9 cellular contexts compared by ENCODE assay signal in genomic region chr9:109441296-109441695, GRCh38. TPM values are rescaled to one million over a fixed set of nuclear protein-coding genes. Genes with fewer than 3 reads are reported as not detected.
DNase-seq lines count a peak whose midpoint lies in the region; ATAC-seq and TF ChIP-seq lines count a peak whose summit lies in the region.
"Had no signal": no experiment of that assay in that cellular context is flagged by ENCODE, and none has a peak within 500 bp of the region (broad histone marks: within the 10 kb centered on the region; RNA-seq: fewer than 3 reads in every experiment).

No MANE protein-coding gene starts in this region.

- H3K9me2 ChIP-seq in PC-3 (replicated peaks; ENCODE audit: low read length): no peaks in the 10 kb centered on the region

- no TSS peak for BruUV-seq in PC-3 (replicated peaks; lab: Mats Ljungman, UMichigan)

- no peaks in the 10 kb centered on the region for H3K27me3 ChIP-seq in PC-3 (ENCODE audit: low read length)

- H3K4me3 Mint-ChIP-seq in activated CD4-positive, alpha-beta T cell treated with anti-CD3 and anti-CD28 coated beads for 36 hours: no peak overlapping the region
- H3K4me3 Mint-ChIP-seq in type B pancreatic cell: no peak overlapping the region

- ATAC-seq in activated CD4-positive, alpha-beta T cell treated with anti-CD3 and anti-CD28 coated beads for 36 hours: no peak
- peak; percentile 24; the same call in 1 of the 2 replicates for ATAC-seq in PC-3
- ATAC-seq in HG03045 (IDR thresholded peaks at IDR 0.05; ENCODE audit: unreplicated experiment): no peak
- no peak for ATAC-seq in HG02852 (IDR thresholded peaks at IDR 0.05; ENCODE audit: unreplicated experiment)

- no peaks in the 10 kb centered on the region for H3K9me3 ChIP-seq in PC-3 (ENCODE audit: low read length)

- TF ChIP-seq CTCF in PC-3 (conservative IDR thresholded peaks at IDR 0.05; ENCODE audit: low read depth, low read length) (no peak), fibroblast of villous mesenchyme (IDR thresholded peaks at IDR 0.05; ENCODE audit: insufficient read depth, low read depth, low read length) (peak; percentile 8), type B pancreatic cell (conservative IDR thresholded peaks at IDR 0.05) (no peak)

- no peak overlapping the region for H3K4me2 ChIP-seq in PC-3 (ENCODE audit: low read length)

- H2AFZ ChIP-seq in PC-3 (ENCODE audit: low read length): no peak overlapping the region

- POLR2A ChIA-PET in activated CD4-positive, alpha-beta T cell treated with anti-CD3 and anti-CD28 coated beads for 36 hours (lab: Charles Lee): no interaction called here
- POLR2A ChIA-PET in PC-3 (lab: Charles Lee; ENCODE audit: unreplicated experiment): no interaction called here

- DNase-seq in activated CD4-positive, alpha-beta T cell treated with anti-CD3 and anti-CD28 coated beads for 36 hours: no peak
- no peak for DNase-seq in activated CD4-positive, alpha-beta T cell treated with anti-CD3 and anti-CD28 coated beads for 1 hour
- DNase-seq in PC-3: no peak
- DNase-seq in fibroblast of villous mesenchyme (ENCODE audit: low read depth): no peak
- DNase-seq in type B pancreatic cell (ENCODE audit: extremely low spot score, unreplicated experiment): no peak
- no peak for DNase-seq in DMS79 (lab: John Stamatoyannopoulos, UW)

- H3K4me3 ChIP-seq in PC-3 (ENCODE audit: low read length) (no peak overlapping the region), fibroblast of villous mesenchyme (ENCODE audit: low read depth, low read length) (no peak overlapping the region)

- H3K4me1 ChIP-seq in PC-3 (ENCODE audit: insufficient read depth, low read length): no peaks in the 10 kb centered on the region; the same call in 1 of the 2 replicates

- H3K9ac ChIP-seq in PC-3 (ENCODE audit: low read length): no peak overlapping the region

- CTCF ChIA-PET in activated CD4-positive, alpha-beta T cell treated with anti-CD3 and anti-CD28 coated beads for 36 hours (lab: Charles Lee): interaction anchor here (0.7 to 7.5 kb wide), 16 partner anchors 9 to 79 kb away, joined by 3 to 80 read pairs (median 5); no protein-coding TSS in a partner anchor
- CTCF ChIA-PET in PC-3 (lab: Charles Lee): interaction anchor here (1.5 kb wide), 1 partner anchor 28 kb away, joined by 17 read pairs; no protein-coding TSS in a partner anchor

- H3K27me3 Mint-ChIP-seq in activated CD4-positive, alpha-beta T cell treated with anti-CD3 and anti-CD28 coated beads for 36 hours: peaks cover 12% of the 10 kb centered on the region
- no peaks in the 10 kb centered on the region for H3K27me3 Mint-ChIP-seq in type B pancreatic cell

- no peaks in the 10 kb centered on the region for H3F3A ChIP-seq in PC-3 (ENCODE audit: low read length, unreplicated experiment)

- H3K27ac ChIP-seq in PC-3 (ENCODE audit: low read length): 0 out of 2 replicates have a peak overlapping the region, but pooled peaks have one; percentile 10

- no peaks in the 10 kb centered on the region for H3K36me3 Mint-ChIP-seq in activated CD4-positive, alpha-beta T cell treated with anti-CD3 and anti-CD28 coated beads for 36 hours (ENCODE audit: low read depth)
- no peaks in the 10 kb centered on the region for H3K36me3 Mint-ChIP-seq in type B pancreatic cell
- H3K36me3 Mint-ChIP-seq: brain had no signal

- no peaks in the 10 kb centered on the region for H4K20me1 ChIP-seq in PC-3 (ENCODE audit: low read length)

- H3K36me3 ChIP-seq in PC-3 (ENCODE audit: low read depth, low read length): peaks cover 5% of the 10 kb centered on the region; the same call in 1 of the 2 replicates

- intact Hi-C loops in activated CD4-positive, alpha-beta T cell treated with anti-CD3 and anti-CD28 coated beads for 36 hours (cut with DNase I, micrococcal nuclease): loop anchor here (2.0 kb wide), 3 partner anchors 30 to 376 kb away; no protein-coding TSS in a partner anchor
- intact Hi-C loops in PC-3 (cut with micrococcal nuclease): no loop called here

- no peaks in the 10 kb centered on the region for H3K79me2 ChIP-seq in PC-3 (ENCODE audit: low read length)

- no peaks in the 10 kb centered on the region for H3K9me3 Mint-ChIP-seq in activated CD4-positive, alpha-beta T cell treated with anti-CD3 and anti-CD28 coated beads for 36 hours (ENCODE audit: low read depth)
- H3K9me3 Mint-ChIP-seq in type B pancreatic cell: no peaks in the 10 kb centered on the region
- H3K9me3 Mint-ChIP-seq: brain had no signal

- H3K27ac Mint-ChIP-seq in activated CD4-positive, alpha-beta T cell treated with anti-CD3 and anti-CD28 coated beads for 36 hours: peak overlapping the region; percentile 14
- peak overlapping the region; percentile 76 for H3K27ac Mint-ChIP-seq in type B pancreatic cell

- H3K4me1 Mint-ChIP-seq in activated CD4-positive, alpha-beta T cell treated with anti-CD3 and anti-CD28 coated beads for 36 hours: peaks cover 15% of the 10 kb centered on the region
- H3K4me1 Mint-ChIP-seq in type B pancreatic cell (ENCODE audit: unreplicated experiment): peaks cover 13% of the 10 kb centered on the region

RNA-seq across cellular contexts. Expression of gene PTPN3, which starts 56.8 kb away (rescaled TPM):
- total RNA-seq in activated CD4-positive, alpha-beta T cell treated with anti-CD3 and anti-CD28 coated beads for 36 hours: under 1 TPM; 0.32 to 0.46 TPM
- 8.4 and 8.7 TPM in 2 replicates for total RNA-seq in PC-3 (2014; rRNA removed)
- total RNA-seq in fibroblast of villous mesenchyme: under 0.01 TPM in 2 replicates
- total RNA-seq in type B pancreatic cell (ENCODE audit: low replicate concordance): 4.9 and 8.1 TPM in 2 replicates
